2 cellular contexts compared by ENCODE assay signal in genomic region chr11:68682531-68682931, GRCh38.
TF ChIP-seq lines count a peak whose summit lies in the region.

No MANE protein-coding gene starts in this region.

TF ChIP-seq in IMR-90, 13 proteins besides CTCF, POLR2A, EP300 and RAD21:
- TF ChIP-seq CEBPB (IDR thresholded peaks at IDR 0.05; ENCODE audit: low read depth, low read length) (no peak), BHLHE40 (IDR thresholded peaks at IDR 0.05; ENCODE audit: low read depth, low read length) (peak; percentile 65), FOS (IDR thresholded peaks at IDR 0.05; ENCODE audit: low read depth, low read length) (peak; percentile 47; the same call in 1 of the 2 replicates), RCOR1 (IDR thresholded peaks at IDR 0.05; ENCODE audit: insufficient replicate concordance, low read length) (no peak), MXI1 (IDR thresholded peaks at IDR 0.05; ENCODE audit: borderline replicate concordance, low read depth, low read length) (no peak)
TF ChIP-seq in IMR-90: peak in this region for 2.

TF ChIP-seq in K562, 482 proteins besides CTCF, POLR2A, EP300 and RAD21:
- TF ChIP-seq TBL1XR1 (IDR thresholded peaks at IDR 0.05; ENCODE audit: low read length in 2 of 2) (no peak), EGR1 (conservative IDR thresholded peaks at IDR 0.05) (peak; percentile 73)
